ENCODE assay signal across 22 cellular contexts in the genomic region with DNA sequence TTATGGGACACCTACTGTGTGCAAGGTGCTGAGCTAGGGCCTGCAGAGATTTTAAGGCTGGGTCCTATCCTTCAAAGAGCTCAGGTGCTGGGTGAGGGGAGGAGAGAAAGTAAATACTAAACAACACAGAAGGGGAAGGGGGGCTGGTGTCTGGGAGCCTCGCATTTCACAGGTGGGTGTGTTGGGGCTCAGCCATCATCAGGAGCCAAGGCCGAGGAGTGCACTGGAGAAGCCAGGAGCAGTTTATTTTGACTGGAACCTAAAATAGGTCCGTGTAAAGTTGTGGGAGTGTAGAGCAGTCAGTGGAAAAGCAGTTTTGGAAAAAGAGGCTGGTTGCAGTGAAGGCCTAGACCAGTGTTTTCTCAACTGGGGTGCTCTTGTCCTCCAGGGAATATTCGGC. TPM values are rescaled to one million over a fixed set of nuclear protein-coding genes. Genes with fewer than 3 reads are reported as not detected.
DNase-seq lines count a peak whose midpoint lies in the region; ATAC-seq, FAIRE-seq and TF ChIP-seq lines count a peak whose summit lies in the region.
"Had no signal": no experiment of that assay in that cellular context is flagged by ENCODE, and none has a peak within 500 bp of the region (broad histone marks: within the 10 kb centered on the region; RNA-seq: fewer than 3 reads in every experiment).

No MANE protein-coding gene starts in this region.

- CTCF ChIA-PET in HepG2 (lab: Yijun Ruan, JAX; ENCODE audit: low intra/inter-chr PET ratio, low total read pairs), result no interaction called here

- POLR2A ChIA-PET in HepG2 (lab: Yijun Ruan, JAX), result no interaction called here

- H3K36me3 Mint-ChIP-seq in neural progenitor cell, result no peaks in the 10 kb centered on the region
- H3K36me3 Mint-ChIP-seq: CD8-positive, alpha-beta memory T cell had no signal

- H3K79me2 ChIP-seq in HepG2 (ENCODE audit: insufficient read depth, low read length), result no peaks in the 10 kb centered on the region
- peaks cover 100% of the 10 kb centered on the region for H3K79me2 ChIP-seq in neural progenitor cell (ENCODE audit: low read depth)

- 79% methylated on average over 4 of the region's 4 CpGs for WGBS in HepG2 (ENCODE audit: low lambda C conversion rate)
- 73% methylated on average over 4 of the region's 4 CpGs for WGBS in right lobe of liver (ENCODE audit: insufficient coverage, low coverage, low lambda C conversion rate, missing lambda C conversion rate)

- H3K4me2 ChIP-seq in HepG2 (ENCODE audit: low read depth, low read length), result no peak overlapping the region
- H3K4me2 ChIP-seq in neural progenitor cell, result no peak overlapping the region

- H3K27me3 ChIP-seq in HepG2 (ENCODE audit: control insufficient read depth in 1 of 2, insufficient read depth in 2 of 2, low read length in 2 of 2) (no peaks in the 10 kb centered on the region), right lobe of liver (no peaks in the 10 kb centered on the region), endocrine pancreas (ENCODE audit: control insufficient read depth, insufficient read depth, low read length) (no peaks in the 10 kb centered on the region), neural progenitor cell (no peaks in the 10 kb centered on the region)
- H3K27me3 ChIP-seq: SJCRH30 had no signal

- H3K4me1 ChIP-seq in HepG2 (ENCODE audit: insufficient read depth, low read length) (peaks cover 63% of the 10 kb centered on the region), right lobe of liver (peaks cover 0 to 18% (median 8%) of the 10 kb centered on the region in 4 donors), endocrine pancreas (ENCODE audit: control insufficient read depth, insufficient read depth, low read length) (no peaks in the 10 kb centered on the region), neural progenitor cell (peaks cover 56% of the 10 kb centered on the region)

- BruUV-seq in HepG2 (replicated peaks; lab: Mats Ljungman, UMichigan), result no TSS peak

- H3K4me3 Mint-ChIP-seq in neural progenitor cell, result no peak overlapping the region
- H3K4me3 Mint-ChIP-seq: CD8-positive, alpha-beta memory T cell; HFFc6 had no signal

- intact Hi-C loops in HepG2 (cut with micrococcal nuclease; ENCODE audit: unreplicated experiment) (no loop called here), right lobe of liver (cut with DNase I) (no loop called here)

- DNase-seq in HepG2 (ENCODE audit: low spot score) (no peak), right lobe of liver (no peak), neural progenitor cell (ENCODE audit: low spot score) (no peak), NCI-H510A treated with DMSO at 0.1 percent for 48 hours (lab: John Stamatoyannopoulos, UW) (no peak)
- no peak for DNase-seq in central memory CD4-positive, alpha-beta T cell
- DNase-seq: 8988T; CD8-positive, alpha-beta memory T cell; HFFc6; KBM-7; NCI-H1092 treated with DMSO at 0.1 percent for 48 hours; NCI-H1436 treated with DMSO at 0.1 percent for 48 hours; NCI-H2029; NCI-H2227 treated with DMSO at 0.1 percent for 48 hours; NCI-H510A; NCI-H774; NK-92 treated with Interleukin-12 subunit alpha and Interleukin-12 subunit beta, amount 100 ng/mL, for 24 hours; SJCRH30 had no signal

- peaks cover 2% of the 10 kb centered on the region for H3K27me3 Mint-ChIP-seq in neural progenitor cell (ENCODE audit: insufficient read depth, low read depth)

- no peak for TF ChIP-seq EP300 in HepG2 (IDR thresholded peaks at IDR 0.05; ENCODE audit: low read depth in 2 of 2, low read length in 2 of 2)
- no peak for TF ChIP-seq EP300 in HepG2 (CRISPR knock-in tag; IDR thresholded peaks at IDR 0.05; ENCODE audit: borderline replicate concordance)

- H3K4me1 Mint-ChIP-seq in neural progenitor cell, result peaks cover 85% of the 10 kb centered on the region

- H2AFZ ChIP-seq in HepG2 (ENCODE audit: low read length), result no peak overlapping the region
- no peak overlapping the region for H2AFZ ChIP-seq in neural progenitor cell (replicated peaks)

- peaks cover 3% of the 10 kb centered on the region for H3F3A ChIP-seq in neural progenitor cell (ENCODE audit: low read depth)

- H3K9ac ChIP-seq in HepG2 (ENCODE audit: insufficient read depth, low read depth, low read length) (no peak overlapping the region), endocrine pancreas (ENCODE audit: control insufficient read depth, insufficient read depth, low read length) (peak overlapping the region; percentile 16), neural progenitor cell (no peak overlapping the region)

- H3K27ac Mint-ChIP-seq in neural progenitor cell, result peak overlapping the region; percentile 82
- H3K27ac Mint-ChIP-seq: HFFc6 had no signal

- H3K4me3 ChIP-seq in HepG2 (replicated peaks in 1 of 3; ENCODE audit: insufficient read depth in 1 of 3, low read depth in 2 of 3, low read length in 3 of 3) (no peak overlapping the region), right lobe of liver (no peak overlapping the region), endocrine pancreas (ENCODE audit: control insufficient read depth, insufficient read depth, low read length) (no peak overlapping the region), neural progenitor cell (no peak overlapping the region)
- H3K4me3 ChIP-seq: SJCRH30 had no signal

- no peaks in the 10 kb centered on the region for H3K9me3 Mint-ChIP-seq in neural progenitor cell
- H3K9me3 Mint-ChIP-seq: HFFc6 had no signal

- no peaks in the 10 kb centered on the region for H3K9me3 ChIP-seq in HepG2 (ENCODE audit: low read length)
- H3K9me3 ChIP-seq in right lobe of liver, result no peaks in the 10 kb centered on the region
- H3K9me3 ChIP-seq in endocrine pancreas (ENCODE audit: control insufficient read depth, low read length), result no peaks in the 10 kb centered on the region
- H3K9me3 ChIP-seq in neural progenitor cell (ENCODE audit: low read depth), result no peaks in the 10 kb centered on the region
- H3K9me3 ChIP-seq: SJCRH30 had no signal

- no peak for TF ChIP-seq POLR2A in HepG2 (IDR thresholded peaks at IDR 0.05; ENCODE audit: insufficient read depth in 1 of 2, low read depth in 2 of 2, low read length in 2 of 2)
- no peak for TF ChIP-seq POLR2A in right lobe of liver (IDR thresholded peaks at IDR 0.05)

- TF ChIP-seq CTCF in HepG2 (CRISPR knock-in tag; IDR thresholded peaks at IDR 0.05), result no peak
- TF ChIP-seq CTCF in right lobe of liver (IDR thresholded peaks at IDR 0.05), result no peak
- TF ChIP-seq CTCF in neural progenitor cell (IDR thresholded peaks at IDR 0.05), result no peak

- in situ Hi-C loops in HepG2 (cut with HindIII; ENCODE audit: extremely low pct_ligation_motif_present, low pct_unique_long_range_greater_than_20kb), result no loop called here

- no peak for TF ChIP-seq RAD21 in HepG2 (CRISPR knock-in tag; IDR thresholded peaks at IDR 0.05)

- H3K36me3 ChIP-seq in HepG2 (replicated peaks in 1 of 2; ENCODE audit: control insufficient read depth in 1 of 2, insufficient read depth in 2 of 2, low read length in 2 of 2), result no peaks in the 10 kb centered on the region
- H3K36me3 ChIP-seq in right lobe of liver, result no peaks in the 10 kb centered on the region
- no peaks in the 10 kb centered on the region for H3K36me3 ChIP-seq in endocrine pancreas (ENCODE audit: control insufficient read depth, insufficient read depth, low read length)
- no peaks in the 10 kb centered on the region for H3K36me3 ChIP-seq in neural progenitor cell
- H3K36me3 ChIP-seq: SJCRH30 had no signal

- H4K20me1 ChIP-seq in HepG2 (ENCODE audit: insufficient read depth, low read length) (no peaks in the 10 kb centered on the region), neural progenitor cell (ENCODE audit: low read depth) (peaks cover 100% of the 10 kb centered on the region)

- no peak overlapping the region for H3K27ac ChIP-seq in HepG2 (ENCODE audit: extremely low read length, insufficient read depth, low read length)
- H3K27ac ChIP-seq in right lobe of liver, result no peak overlapping the region
- no peak overlapping the region for H3K27ac ChIP-seq in neural progenitor cell
- H3K27ac ChIP-seq: C4-2B, SJCRH30 had no signal

- no peak for ATAC-seq in HepG2
- ATAC-seq in right lobe of liver, result no peak
- ATAC-seq in GM21786 (IDR thresholded peaks at IDR 0.05; ENCODE audit: unreplicated experiment), result no peak

- peak; percentile 12 for FAIRE-seq in HepG2 (lab: Jason Lieb, UNC)
- FAIRE-seq: G401.6, H54 had no signal

TF ChIP-seq in HepG2, 621 proteins besides CTCF, POLR2A, EP300 and RAD21 (continues in another document):
- TF ChIP-seq MTF1 (CRISPR knock-in tag; IDR thresholded peaks at IDR 0.05) (no peak), AKAP8 (CRISPR knock-in tag; IDR thresholded peaks at IDR 0.05) (no peak)

RNA-seq across cellular contexts. Expression of gene NECTIN1, which starts 17.5 kb away (rescaled TPM):
- 4.1 and 7.3 TPM in 2 replicates for total RNA-seq in HepG2 (2016; rRNA removed; fragmentation: Illumina TruSeq; extraction: Trizol)
- 1.8 and 2.9 TPM in 2 replicates for total RNA-seq in HepG2 (2016; cell fraction: cytosol; rRNA removed; fragmentation: Illumina TruSeq; extraction: Trizol; ENCODE audit: low read depth)
- 4.3 and 5.3 TPM in 2 replicates for total RNA-seq in HepG2 (2016; cell fraction: insoluble cytoplasmic fraction; rRNA removed; fragmentation: Illumina TruSeq; extraction: Trizol)
- total RNA-seq in HepG2 (2016; cell fraction: membrane; rRNA removed; fragmentation: Illumina TruSeq; extraction: Trizol), result 5.3 and 6.4 TPM in 2 replicates
- total RNA-seq in HepG2 (2016; cell fraction: nucleus; rRNA removed; fragmentation: Illumina TruSeq; extraction: Trizol), result 5.4 and 6.5 TPM in 2 replicates
- 3.9 and 4.7 TPM in 2 replicates for polyA plus RNA-seq in HepG2 (2011; rRNA removed)
- 2.3 and 2.9 TPM in 2 replicates for polyA plus RNA-seq in HepG2 (2011; cell fraction: cytosol; rRNA removed)
- 3.6 and 4.2 TPM in 2 replicates for polyA plus RNA-seq in HepG2 (2011; cell fraction: nucleus; rRNA removed)
- 3.3 and 4.2 TPM in 2 replicates for polyA plus RNA-seq in HepG2 (2012)
- 1.8 and 1.9 TPM in 2 replicates for polyA plus RNA-seq in HepG2 (2016; cell fraction: cytosol; fragmentation: Illumina TruSeq; extraction: Trizol; ENCODE audit: low read depth)
- polyA plus RNA-seq in HepG2 (2016; cell fraction: insoluble cytoplasmic fraction; fragmentation: Illumina TruSeq; extraction: Trizol; ENCODE audit: low read depth), result 4.9 and 6.0 TPM in 2 replicates
- polyA plus RNA-seq in HepG2 (2016; cell fraction: membrane; fragmentation: Illumina TruSeq; extraction: Trizol; ENCODE audit: low read depth), result 4.1 and 4.8 TPM in 2 replicates
- 9.3 and 9.9 TPM in 2 replicates for polyA plus RNA-seq in HepG2 (2016; cell fraction: nucleus; fragmentation: Illumina TruSeq; extraction: Trizol; ENCODE audit: insufficient read depth, low read depth)
- polyA minus RNA-seq in HepG2 (2011; rRNA and poly(A)+ RNA removed; ENCODE audit: low replicate concordance), result 4.1 and 6.6 TPM in 2 replicates
- polyA minus RNA-seq in HepG2 (2011; cell fraction: cytosol; rRNA and poly(A)+ RNA removed), result 3.0 and 4.1 TPM in 2 replicates
- 6.1 and 6.6 TPM in 2 replicates for polyA minus RNA-seq in HepG2 (2011; cell fraction: nucleus; rRNA and poly(A)+ RNA removed)
- 1 to 10 TPM; 4.3 to 8.4 (median 6.1) TPM for total RNA-seq in right lobe of liver
- 19.5 and 27.4 TPM in 2 replicates for total RNA-seq in neural progenitor cell (ENCODE audit: low replicate concordance)
